ENCODE assay signal across 14 cellular contexts in the genomic region with DNA sequence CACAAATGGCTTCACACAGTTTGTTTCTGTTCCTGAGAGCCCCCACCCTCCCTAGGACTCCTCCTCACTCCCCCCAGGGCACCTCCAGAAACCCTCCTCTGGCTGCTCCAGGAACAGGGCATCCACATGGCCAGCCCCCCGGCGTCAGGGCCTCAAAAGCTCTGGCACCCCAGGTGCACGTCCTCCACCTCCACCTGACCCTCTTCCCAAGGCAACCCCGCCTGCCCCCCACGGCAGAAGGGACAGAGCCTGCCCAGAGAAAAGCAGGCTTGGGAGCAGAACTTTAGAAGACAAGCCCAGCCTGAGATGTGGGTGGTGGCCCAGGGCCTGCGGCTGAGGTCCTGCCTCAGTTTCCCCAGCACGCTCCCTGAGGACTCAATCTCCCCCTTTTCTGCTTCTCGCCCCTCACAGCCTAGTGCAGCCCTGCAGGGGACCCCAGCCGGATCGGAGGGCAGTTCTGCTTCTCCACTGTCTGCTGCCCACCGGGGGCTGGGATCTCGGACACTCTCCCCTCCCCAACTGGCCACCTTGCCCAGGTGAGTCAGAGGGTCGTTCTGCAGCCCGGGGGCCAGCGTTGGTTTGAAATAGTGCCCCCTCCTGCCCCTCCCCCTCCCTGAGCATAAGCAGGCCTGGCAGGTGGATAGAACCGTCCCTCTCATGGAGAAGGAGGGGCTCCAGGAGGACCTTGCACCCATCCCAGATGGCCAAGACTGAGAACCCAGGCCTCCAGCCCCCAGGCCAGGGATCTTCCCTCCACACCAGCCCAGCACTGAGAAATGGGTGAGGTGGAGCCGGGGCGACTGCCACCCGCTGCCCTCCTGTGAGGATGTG. TPM values are rescaled to one million over a fixed set of nuclear protein-coding genes. Genes with fewer than 3 reads are reported as not detected.
DNase-seq lines count a peak whose midpoint lies in the region; ATAC-seq and TF ChIP-seq lines count a peak whose summit lies in the region.
"Had no signal": no experiment of that assay in that cellular context is flagged by ENCODE, and none has a peak within 500 bp of the region (broad histone marks: within the 10 kb centered on the region; RNA-seq: fewer than 3 reads in every experiment).

No MANE protein-coding gene starts in this region.

- no peaks in the 10 kb centered on the region for H4K20me1 ChIP-seq in HCT116 (ENCODE audit: insufficient read depth)
- no peaks in the 10 kb centered on the region for H4K20me1 ChIP-seq in MM.1S (ENCODE audit: insufficient read depth, low read length)

- H3K4me3 Mint-ChIP-seq in Calu3 (ENCODE audit: low read depth, unreplicated experiment) = no peak overlapping the region

- H3K9me3 ChIP-seq in HCT116 (ENCODE audit: control insufficient read depth in 1 of 2, insufficient read depth in 1 of 2, low read depth in 1 of 2, low read length in 2 of 2) (no peaks in the 10 kb centered on the region), left ventricle myocardium inferior (replicated peaks) (no peaks in the 10 kb centered on the region), neutrophil (no peaks in the 10 kb centered on the region), MM.1S (replicated peaks; ENCODE audit: insufficient read depth, low read length) (no peaks in the 10 kb centered on the region)
- H3K9me3 ChIP-seq: SJCRH30 had no signal

- H3K27me3 ChIP-seq in HCT116 (ENCODE audit: insufficient read depth, low read length) (no peaks in the 10 kb centered on the region), left ventricle myocardium inferior (ENCODE audit: low read depth) (peaks cover 24% of the 10 kb centered on the region), neutrophil (peaks cover 18% of the 10 kb centered on the region), MM.1S (replicated peaks; ENCODE audit: insufficient read depth, low read length) (peaks cover 4% of the 10 kb centered on the region; the same call in 1 of the 2 replicates)
- H3K27me3 ChIP-seq: SJCRH30 had no signal

- H3K27ac ChIP-seq in C4-2B = peak overlapping the region; percentile 69
- peak overlapping the region; percentile 75; the same call in 1 of the 2 replicates for H3K27ac ChIP-seq in HCT116 (ENCODE audit: low read depth, low read length)
- H3K27ac ChIP-seq in left ventricle myocardium inferior (replicated peaks) = peak overlapping the region; percentile 76
- H3K27ac ChIP-seq in neutrophil = peak overlapping the region; percentile 99
- no peak overlapping the region for H3K27ac ChIP-seq in MM.1S (ENCODE audit: low read length)
- H3K27ac ChIP-seq: HL-60, SJCRH30 had no signal

- ATAC-seq in HCT116 (no peak), GM21529 (IDR thresholded peaks at IDR 0.05; ENCODE audit: unreplicated experiment) (no peak)

- H3K36me3 ChIP-seq in HCT116 (ENCODE audit: control insufficient read depth in 1 of 2, insufficient read depth in 2 of 2, low read length in 2 of 2) (no peaks in the 10 kb centered on the region), left ventricle myocardium inferior (no peaks in the 10 kb centered on the region), neutrophil (peaks cover 31% of the 10 kb centered on the region), MM.1S (replicated peaks; ENCODE audit: insufficient read depth, low read length) (no peaks in the 10 kb centered on the region)
- H3K36me3 ChIP-seq: SJCRH30 had no signal

- no peak for TF ChIP-seq CTCF in C4-2B (conservative IDR thresholded peaks at IDR 0.05)
- TF ChIP-seq CTCF in HCT116 (IDR thresholded peaks at IDR 0.05 in 2 of 3, conservative IDR thresholded peaks at IDR 0.05 in 1 of 3; ENCODE audit: borderline replicate concordance in 1 of 3, insufficient read depth in 1 of 3, low read depth in 2 of 3, low read length in 2 of 3) = no peak
- no peak for TF ChIP-seq CTCF in left ventricle myocardium inferior (IDR thresholded peaks at IDR 0.05; ENCODE audit: borderline replicate concordance)
- TF ChIP-seq CTCF in neutrophil (IDR thresholded peaks at IDR 0.05) = no peak
- TF ChIP-seq CTCF in MM.1S (IDR thresholded peaks at IDR 0.05; ENCODE audit: low read length) = no peak
- TF ChIP-seq CTCF in Calu3 (IDR thresholded peaks at IDR 0.05; ENCODE audit: unreplicated experiment) = no peak

- H3K79me2 ChIP-seq in HCT116 (ENCODE audit: insufficient read depth, low read length) = peaks cover 22% of the 10 kb centered on the region
- H3K79me2 ChIP-seq in MM.1S (ENCODE audit: low read length) = peaks cover 26% of the 10 kb centered on the region

- POLR2A ChIA-PET in HCT116 (lab: Charles Lee) = no interaction called here

- H3K9me3 Mint-ChIP-seq in Calu3 (ENCODE audit: low read depth, unreplicated experiment) = no peaks in the 10 kb centered on the region

- H3K9ac ChIP-seq in HCT116 (ENCODE audit: low read length) (no peak overlapping the region), MM.1S (ENCODE audit: low read length) (no peak overlapping the region)

- H3K4me2 ChIP-seq in HCT116 (ENCODE audit: low read length) (peak overlapping the region; percentile 4; the same call in 1 of the 2 replicates), MM.1S (ENCODE audit: low read depth, low read length) (no peak overlapping the region)

- H3K9me2 ChIP-seq in HCT116 (ENCODE audit: insufficient read depth) (no peaks in the 10 kb centered on the region), MM.1S (replicated peaks; ENCODE audit: insufficient read depth, low read length) (no peaks in the 10 kb centered on the region)

- H3K4me1 Mint-ChIP-seq in Calu3 (ENCODE audit: low read depth, unreplicated experiment) = no peaks in the 10 kb centered on the region

- BruUV-seq in HCT116 (replicated peaks; lab: Mats Ljungman, UMichigan) (no TSS peak), Calu3 (replicated peaks; lab: Mats Ljungman, UMichigan) (no TSS peak)

- no peaks in the 10 kb centered on the region for H3K27me3 Mint-ChIP-seq in Calu3 (ENCODE audit: unreplicated experiment)

- peaks cover 14% of the 10 kb centered on the region for H3F3A ChIP-seq in MM.1S (ENCODE audit: insufficient read depth, low read length)

- DNase-seq in HCT116 (ENCODE audit: low read depth, low spot score) = no peak
- no peak for DNase-seq in left ventricle myocardium inferior
- no peak for DNase-seq in MM.1S
- no peak for DNase-seq in Calu3
- no peak for DNase-seq in superior temporal gyrus (ENCODE audit: extremely low spot score)
- DNase-seq: GDM1; GOT3; stimulated activated CD4-positive, alpha-beta T cell treated with anti-CD3 and anti-CD28 coated beads, Interleukin-4, amount 100 ng/mL, for 24 hours; stimulated activated naive CD4-positive, alpha-beta T cell had no signal

- no peak for TF ChIP-seq RAD21 in HCT116 (IDR thresholded peaks at IDR 0.05; ENCODE audit: low read depth)

- H3K4me1 ChIP-seq in HCT116 (ENCODE audit: control insufficient read depth in 1 of 2, insufficient read depth in 2 of 2, low read length in 2 of 2) (peaks cover 19 to 30% of the 10 kb centered on the region in 2 experiments; a peak in 3 of 4 replicates), left ventricle myocardium inferior (peaks cover 46% of the 10 kb centered on the region), neutrophil (ENCODE audit: control insufficient read depth in 1 of 2, insufficient read depth in 1 of 2, low read depth in 1 of 2, low read length in 1 of 2) (peaks cover 45 to 47% of the 10 kb centered on the region in 2 experiments), MM.1S (ENCODE audit: low read length) (peaks cover 15% of the 10 kb centered on the region)

- intact Hi-C loops in HCT116 (cut with micrococcal nuclease) (no loop called here), left ventricle myocardium inferior (cut with micrococcal nuclease) (no loop called here), Calu3 (cut with micrococcal nuclease; ENCODE audit: unreplicated experiment) (no loop called here)

- peaks cover 39% of the 10 kb centered on the region for H3K36me3 Mint-ChIP-seq in Calu3 (ENCODE audit: insufficient read depth, unreplicated experiment)

- RAD21 ChIA-PET in HCT116 (lab: Charles Lee; ENCODE audit: low non-redundant PET in 1 of 2, low total read pairs in 2 of 2, uncharacterized antibody in 2 of 2, unreplicated experiment in 2 of 2) = no interaction called here

- H3K27ac Mint-ChIP-seq in Calu3 (ENCODE audit: unreplicated experiment) = no peak overlapping the region

- H3K4me3 ChIP-seq in HCT116 (replicated peaks in 1 of 2; ENCODE audit: low read depth in 1 of 2, low read length in 2 of 2) (no peak overlapping the region), left ventricle myocardium inferior (no peak overlapping the region), neutrophil (ENCODE audit: low read depth in 1 of 2, low read length in 1 of 2) (peak overlapping the region in 1 of 2 experiments; percentile 90), MM.1S (ENCODE audit: low read length) (no peak overlapping the region)
- H3K4me3 ChIP-seq: SJCRH30 had no signal

- TF ChIP-seq POLR2A in HCT116 (IDR thresholded peaks at IDR 0.05; ENCODE audit: borderline replicate concordance, extremely low read depth, insufficient read depth, insufficient read length) = no peak

- CTCF ChIA-PET in HCT116 (lab: Charles Lee) = no interaction called here
- CTCF ChIA-PET in Calu3 (lab: Charles Lee) = interaction anchor here (0.6 kb wide), 1 partner anchor 153 kb away, joined by 3 read pairs; no protein-coding TSS in a partner anchor

- no peak overlapping the region for H2AFZ ChIP-seq in HCT116 (ENCODE audit: low read depth, low read length, poor library complexity, severe bottlenecking)
- no peak overlapping the region for H2AFZ ChIP-seq in MM.1S (ENCODE audit: low read length)

TF ChIP-seq in HCT116, 20 proteins besides CTCF, POLR2A, EP300 and RAD21 (continues in another document):
- no peak for TF ChIP-seq ELF1 (IDR thresholded peaks at IDR 0.05; ENCODE audit: borderline replicate concordance, low read depth)
- TF ChIP-seq, protein P1, sequence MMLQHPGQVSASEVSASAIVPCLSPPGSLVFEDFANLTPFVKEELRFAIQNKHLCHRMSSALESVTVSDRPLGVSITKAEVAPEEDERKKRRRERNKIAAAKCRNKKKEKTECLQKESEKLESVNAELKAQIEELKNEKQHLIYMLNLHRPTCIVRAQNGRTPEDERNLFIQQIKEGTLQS (IDR thresholded peaks at IDR 0.05) = no peak

RNA-seq across cellular contexts. Expression of a gene that starts 2.4 kb away (rescaled TPM):
- total RNA-seq in HCT116 (2021; ENCODE audit: unreplicated experiment) = 90.3 TPM
- 81.3 and 109 TPM in 2 replicates for polyA plus RNA-seq in HCT116 (2012)
- total RNA-seq in left ventricle myocardium inferior = 21.0 TPM
- total RNA-seq in Calu3 (2022) = 57.3 and 62.9 TPM in 2 replicates

RNA-seq across cellular contexts. Expression of a gene that starts 12.8 kb away (rescaled TPM):
- total RNA-seq in HCT116 (2021; ENCODE audit: unreplicated experiment) (8.0 TPM), left ventricle myocardium inferior (0.58 TPM), Calu3 (2022) (1.6 and 2.0 TPM in 2 replicates)
- 6.5 and 11.2 TPM in 2 replicates for polyA plus RNA-seq in HCT116 (2012)
- total RNA-seq: SJCRH30 had no signal

RNA-seq across cellular contexts. Expression of a gene that starts 17.5 kb away (rescaled TPM):
- 29.6 TPM for total RNA-seq in HCT116 (2021; ENCODE audit: unreplicated experiment)
- 27.2 and 30.6 TPM in 2 replicates for polyA plus RNA-seq in HCT116 (2012)
- total RNA-seq in left ventricle myocardium inferior = 15.0 TPM
- 28.6 and 29.5 TPM in 2 replicates for total RNA-seq in Calu3 (2022)
